In the genomic region with DNA sequence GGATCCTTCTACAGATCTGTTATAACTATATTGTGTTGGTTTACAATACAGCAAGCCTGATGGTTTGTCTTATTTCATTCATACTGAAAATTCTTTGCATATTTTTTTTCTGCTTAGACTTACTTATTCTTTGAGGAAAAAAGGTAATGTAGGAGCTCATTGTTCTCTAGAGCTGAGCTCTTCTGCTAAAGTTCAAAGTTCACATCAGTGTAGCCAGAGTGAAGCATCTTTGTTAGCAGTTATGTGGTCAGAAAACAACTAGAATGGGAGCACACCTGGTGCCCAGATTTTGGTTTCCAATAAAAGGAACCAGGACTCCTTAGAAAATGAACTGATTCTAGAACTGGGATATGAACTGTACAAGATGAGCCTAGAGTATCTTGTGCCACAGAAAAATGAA, we compare ENCODE assay signal across 30 cellular contexts. TPM values are rescaled to one million over a fixed set of nuclear protein-coding genes. Genes with fewer than 3 reads are reported as not detected.
"Had no signal": no experiment of that assay in that cellular context is flagged by ENCODE, and none has a peak within 500 bp of the region (broad histone marks: within the 10 kb centered on the region; RNA-seq: fewer than 3 reads in every experiment).

No MANE protein-coding gene starts in this region.

- H3K27ac Mint-ChIP-seq: activated naive CD4-positive, alpha-beta T cell treated with anti-CD3 and anti-CD28 coated beads, Interleukin-2, amount 10 ng/mL, durations not matched to agents 7 days and 5 days; activated T-helper 1 cell treated with anti-CD3 and anti-CD28 coated beads, Interleukin-12 subunit alpha, Interleukin-12 subunit beta, Interleukin-2, Interleukin-4 antibody, amounts not matched to agents 30 ng/mL and 10 ng/mL and 1 ng/mL, durations not matched to agents 14 hours and 24 hours and 36 hours; mesothelial cell of epicardium; neural progenitor cell; type B pancreatic cell had no signal

- H3K9me3 Mint-ChIP-seq: activated naive CD4-positive, alpha-beta T cell treated with anti-CD3 and anti-CD28 coated beads, Interleukin-2, amount 10 ng/mL, durations not matched to agents 7 days and 5 days; activated T-helper 1 cell treated with anti-CD3 and anti-CD28 coated beads, Interleukin-12 subunit alpha, Interleukin-12 subunit beta, Interleukin-2, Interleukin-4 antibody, amounts not matched to agents 30 ng/mL and 10 ng/mL and 1 ng/mL, durations not matched to agents 14 hours and 24 hours and 36 hours; mesothelial cell of epicardium; neural progenitor cell; type B pancreatic cell had no signal

- H3K36me3 ChIP-seq: breast epithelium, thoracic aorta, uterus had no signal

- H3K27me3 Mint-ChIP-seq: activated naive CD4-positive, alpha-beta T cell treated with anti-CD3 and anti-CD28 coated beads, Interleukin-2, amount 10 ng/mL, durations not matched to agents 7 days and 5 days; naive thymus-derived CD8-positive, alpha-beta T cell; type B pancreatic cell had no signal

- ATAC-seq: naive thymus-derived CD8-positive, alpha-beta T cell; right cardiac atrium; stimulated activated naive CD8-positive, alpha-beta T cell treated with anti-CD3 and anti-CD28 coated beads, Interleukin-15, Interleukin-2, amounts not matched to agents 100 U/mL and 50 U/mL, for 24 hours had no signal

- H3K27me3 ChIP-seq: breast epithelium, esophagus squamous epithelium, neural progenitor cell, uterus had no signal

- H3K4me3 ChIP-seq: breast epithelium, esophagus squamous epithelium, left ventricle myocardium inferior, neural progenitor cell, thoracic aorta, uterus had no signal

- H3K4me3 Mint-ChIP-seq: activated naive CD4-positive, alpha-beta T cell treated with anti-CD3 and anti-CD28 coated beads, Interleukin-2, amount 10 ng/mL, durations not matched to agents 7 days and 5 days; activated T-helper 1 cell treated with anti-CD3 and anti-CD28 coated beads, Interleukin-12 subunit alpha, Interleukin-12 subunit beta, Interleukin-2, Interleukin-4 antibody, amounts not matched to agents 30 ng/mL and 10 ng/mL and 1 ng/mL, durations not matched to agents 14 hours and 24 hours and 36 hours; mesothelial cell of epicardium; naive thymus-derived CD8-positive, alpha-beta T cell; neural progenitor cell; type B pancreatic cell had no signal

- H3K4me1 Mint-ChIP-seq: neural progenitor cell had no signal

- H3K9me3 ChIP-seq: breast epithelium, esophagus squamous epithelium, left ventricle myocardium inferior, thoracic aorta, uterus had no signal

- DNase-seq: activated CD4-positive, alpha-beta T cell treated with anti-CD3 and anti-CD28 coated beads for 4 hours; activated CD4-positive, alpha-beta T cell treated with anti-CD3 and anti-CD28 coated beads, Interleukin-2, amount 50 U/mL, for 4 hours; activated CD8-positive, alpha-beta memory T cell treated with anti-CD3 and anti-CD28 coated beads, Interleukin-2, amount 50 U/mL, for 4 hours; activated effector memory CD4-positive, alpha-beta T cell treated with anti-CD3 and anti-CD28 coated beads, Interleukin-2, amount 50 U/mL, for 16 hours; activated naive CD4-positive, alpha-beta T cell treated with anti-CD3 and anti-CD28 coated beads, Interleukin-2, amount 10 ng/mL, durations not matched to agents 7 days and 5 days; activated T-cell treated with anti-CD3 and anti-CD28 coated beads, Interleukin-2, amount 50 U/mL, for 1 hour; central memory CD4-positive, alpha-beta T cell; dermis blood vessel endothelial cell; effector CD4-positive, alpha-beta T cell; esophagus squamous epithelium; foreskin melanocyte; left ventricle myocardium inferior; naive thymus-derived CD8-positive, alpha-beta T cell; occipital lobe; right cardiac atrium; stimulated activated CD4-positive, alpha-beta T cell treated with anti-CD3 and anti-CD28 coated beads, Interleukin-2, amount 100 ng/mL, for 48 hours; stimulated activated naive CD8-positive, alpha-beta T cell treated with anti-CD3 and anti-CD28 coated beads, Interleukin-15, Interleukin-2, amounts not matched to agents 100 U/mL and 50 U/mL, for 24 hours; T-helper 1 cell; uterus had no signal

- H3K4me1 ChIP-seq: breast epithelium, neural progenitor cell, uterus had no signal

- H3K27ac ChIP-seq: breast epithelium, epithelial cell of prostate, esophagus squamous epithelium, neural progenitor cell, parathyroid adenoma, uterus, VCaP had no signal

RNA-seq across cellular contexts. Expression of a gene that starts 10.3 kb away (rescaled TPM):
- total RNA-seq: activated CD8-positive, alpha-beta memory T cell treated with anti-CD3 and anti-CD28 coated beads for 36 hours; activated T-helper 1 cell treated with anti-CD3 and anti-CD28 coated beads, Interleukin-12 subunit alpha, Interleukin-12 subunit beta, Interleukin-2, Interleukin-4 antibody, amounts not matched to agents 30 ng/mL and 10 ng/mL and 1 ng/mL, durations not matched to agents 14 hours and 24 hours and 36 hours; dermis blood vessel endothelial cell; left ventricle myocardium inferior; naive thymus-derived CD8-positive, alpha-beta T cell; occipital lobe; right cardiac atrium; skeletal muscle tissue had no signal

RNA-seq across cellular contexts. Expression of a gene that starts 52.5 kb away (rescaled TPM):
- total RNA-seq: activated T-helper 1 cell treated with anti-CD3 and anti-CD28 coated beads, Interleukin-12 subunit alpha, Interleukin-12 subunit beta, Interleukin-2, Interleukin-4 antibody, amounts not matched to agents 30 ng/mL and 10 ng/mL and 1 ng/mL, durations not matched to agents 14 hours and 24 hours and 36 hours had no signal
